In the genomic region with DNA sequence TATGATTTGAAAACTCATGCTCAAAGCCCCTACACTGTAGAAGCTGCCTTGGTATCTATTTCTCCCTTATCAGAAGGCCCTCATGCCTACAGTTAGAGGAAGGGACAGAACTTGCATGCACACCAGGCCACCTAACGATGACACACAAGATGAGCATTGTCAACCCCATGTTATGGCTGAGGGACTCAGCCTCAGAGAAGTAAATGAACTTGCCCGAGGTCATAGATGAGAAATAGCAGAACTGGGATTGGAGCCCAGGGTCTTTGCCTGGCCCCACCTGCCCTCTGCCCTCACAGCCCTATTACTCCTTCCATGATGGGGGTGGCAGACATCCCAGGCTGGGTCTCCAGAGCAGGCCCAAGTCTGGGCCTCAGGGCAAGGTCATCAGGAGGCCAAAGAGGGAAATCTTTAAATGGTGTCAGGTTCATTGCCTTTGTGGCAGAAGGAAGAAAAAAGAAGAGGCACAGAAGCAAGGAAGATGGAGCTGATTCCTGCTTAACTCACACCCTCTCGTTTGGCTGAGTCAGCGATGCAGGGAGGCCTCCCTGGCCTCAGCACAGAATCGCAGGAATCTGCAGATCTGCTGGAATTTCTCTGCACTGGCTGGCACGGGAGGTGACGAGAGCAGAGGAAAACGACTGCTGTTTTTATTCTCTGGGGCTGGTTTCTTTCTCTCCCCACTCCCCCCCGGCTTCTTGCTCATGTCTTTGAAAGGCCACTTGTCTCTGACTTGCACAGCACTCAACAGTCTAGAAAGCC, we compare ENCODE assay signal across 1 cellular context.
TF ChIP-seq lines count a peak whose summit lies in the region.

No MANE protein-coding gene starts in this region.

TF ChIP-seq in K562, 482 proteins besides CTCF, POLR2A, EP300 and RAD21 (continued from another document and continues in another):
- TF ChIP-seq RB1 (IDR thresholded peaks at IDR 0.05; ENCODE audit: low read depth) = no peak
- no peak for TF ChIP-seq MTA2 (IDR thresholded peaks at IDR 0.05; ENCODE audit: low read depth)
- TF ChIP-seq MAFK (IDR thresholded peaks at IDR 0.05; ENCODE audit: low read length) = peak; percentile 93
- 0 out of 2 replicates have a peak, but pooled peaks have one; percentile 41 for TF ChIP-seq FOXK1 (CRISPR knock-in tag; IDR thresholded peaks at IDR 0.05; ENCODE audit: borderline replicate concordance)
- TF ChIP-seq, protein P1, sequence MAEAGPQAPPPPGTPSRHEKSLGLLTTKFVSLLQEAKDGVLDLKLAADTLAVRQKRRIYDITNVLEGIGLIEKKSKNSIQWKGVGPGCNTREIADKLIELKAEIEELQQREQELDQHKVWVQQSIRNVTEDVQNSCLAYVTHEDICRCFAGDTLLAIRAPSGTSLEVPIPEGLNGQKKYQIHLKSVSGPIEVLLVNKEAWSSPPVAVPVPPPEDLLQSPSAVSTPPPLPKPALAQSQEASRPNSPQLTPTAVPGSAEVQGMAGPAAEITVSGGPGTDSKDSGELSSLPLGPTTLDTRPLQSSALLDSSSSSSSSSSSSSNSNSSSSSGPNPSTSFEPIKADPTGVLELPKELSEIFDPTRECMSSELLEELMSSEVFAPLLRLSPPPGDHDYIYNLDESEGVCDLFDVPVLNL (CRISPR knock-in tag; IDR thresholded peaks at IDR 0.05; ENCODE audit: low read depth) = no peak
- TF ChIP-seq, protein P2, sequence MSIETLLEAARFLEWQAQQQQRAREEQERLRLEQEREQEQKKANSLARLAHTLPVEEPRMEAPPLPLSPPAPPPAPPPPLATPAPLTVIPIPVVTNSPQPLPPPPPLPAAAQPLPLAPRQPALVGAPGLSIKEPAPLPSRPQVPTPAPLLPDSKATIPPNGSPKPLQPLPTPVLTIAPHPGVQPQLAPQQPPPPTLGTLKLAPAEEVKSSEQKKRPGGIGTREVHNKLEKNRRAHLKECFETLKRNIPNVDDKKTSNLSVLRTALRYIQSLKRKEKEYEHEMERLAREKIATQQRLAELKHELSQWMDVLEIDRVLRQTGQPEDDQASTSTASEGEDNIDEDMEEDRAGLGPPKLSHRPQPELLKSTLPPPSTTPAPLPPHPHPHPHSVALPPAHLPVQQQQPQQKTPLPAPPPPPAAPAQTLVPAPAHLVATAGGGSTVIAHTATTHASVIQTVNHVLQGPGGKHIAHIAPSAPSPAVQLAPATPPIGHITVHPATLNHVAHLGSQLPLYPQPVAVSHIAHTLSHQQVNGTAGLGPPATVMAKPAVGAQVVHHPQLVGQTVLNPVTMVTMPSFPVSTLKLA (conservative IDR thresholded peaks at IDR 0.05) = no peak
- TF ChIP-seq MYBL2 (IDR thresholded peaks at IDR 0.05; ENCODE audit: low read depth) = no peak
- no peak for TF ChIP-seq MYBL2 (CRISPR knock-in tag; IDR thresholded peaks at IDR 0.05; ENCODE audit: borderline replicate concordance)
- TF ChIP-seq DPF2 (IDR thresholded peaks at IDR 0.05) = 0 out of 2 replicates have a peak, but pooled peaks have one; percentile 25
- 0 out of 2 replicates have a peak, but pooled peaks have one; percentile 32 for TF ChIP-seq ZBTB7A (IDR thresholded peaks at IDR 0.05; ENCODE audit: borderline replicate concordance, control insufficient read depth, low read depth, low read length)
- TF ChIP-seq EHMT2 (IDR thresholded peaks at IDR 0.05) = 0 out of 2 replicates have a peak, but pooled peaks have one; percentile 22
- peak; percentile 45 for TF ChIP-seq BHLHE40 (IDR thresholded peaks at IDR 0.05; ENCODE audit: low read length)
- peak; percentile 92 for TF ChIP-seq MAFF (IDR thresholded peaks at IDR 0.05; ENCODE audit: low read length)
- peak; percentile 29; the same call in 1 of the 2 replicates for TF ChIP-seq PTRF (tag; IDR thresholded peaks at IDR 0.05)
- no peak for TF ChIP-seq ZBED1 (IDR thresholded peaks at IDR 0.05)
- TF ChIP-seq, protein P3, sequence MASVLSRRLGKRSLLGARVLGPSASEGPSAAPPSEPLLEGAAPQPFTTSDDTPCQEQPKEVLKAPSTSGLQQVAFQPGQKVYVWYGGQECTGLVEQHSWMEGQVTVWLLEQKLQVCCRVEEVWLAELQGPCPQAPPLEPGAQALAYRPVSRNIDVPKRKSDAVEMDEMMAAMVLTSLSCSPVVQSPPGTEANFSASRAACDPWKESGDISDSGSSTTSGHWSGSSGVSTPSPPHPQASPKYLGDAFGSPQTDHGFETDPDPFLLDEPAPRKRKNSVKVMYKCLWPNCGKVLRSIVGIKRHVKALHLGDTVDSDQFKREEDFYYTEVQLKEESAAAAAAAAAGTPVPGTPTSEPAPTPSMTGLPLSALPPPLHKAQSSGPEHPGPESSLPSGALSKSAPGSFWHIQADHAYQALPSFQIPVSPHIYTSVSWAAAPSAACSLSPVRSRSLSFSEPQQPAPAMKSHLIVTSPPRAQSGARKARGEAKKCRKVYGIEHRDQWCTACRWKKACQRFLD (CRISPR knock-in tag; IDR thresholded peaks at IDR 0.05) = 0 out of 2 replicates have a peak, but pooled peaks have one; percentile 35
- no peak for TF ChIP-seq NCOA1 (IDR thresholded peaks at IDR 0.05; ENCODE audit: low read depth)
- peak; percentile 8; the same call in 1 of the 2 replicates for TF ChIP-seq TEAD4 (IDR thresholded peaks at IDR 0.05; ENCODE audit: low read length)
- TF ChIP-seq TEAD4 (CRISPR knock-in tag; IDR thresholded peaks at IDR 0.05; ENCODE audit: borderline replicate concordance) = no peak
- TF ChIP-seq CREM (IDR thresholded peaks at IDR 0.05; ENCODE audit: low read depth) = no peak
- TF ChIP-seq, protein P4, sequence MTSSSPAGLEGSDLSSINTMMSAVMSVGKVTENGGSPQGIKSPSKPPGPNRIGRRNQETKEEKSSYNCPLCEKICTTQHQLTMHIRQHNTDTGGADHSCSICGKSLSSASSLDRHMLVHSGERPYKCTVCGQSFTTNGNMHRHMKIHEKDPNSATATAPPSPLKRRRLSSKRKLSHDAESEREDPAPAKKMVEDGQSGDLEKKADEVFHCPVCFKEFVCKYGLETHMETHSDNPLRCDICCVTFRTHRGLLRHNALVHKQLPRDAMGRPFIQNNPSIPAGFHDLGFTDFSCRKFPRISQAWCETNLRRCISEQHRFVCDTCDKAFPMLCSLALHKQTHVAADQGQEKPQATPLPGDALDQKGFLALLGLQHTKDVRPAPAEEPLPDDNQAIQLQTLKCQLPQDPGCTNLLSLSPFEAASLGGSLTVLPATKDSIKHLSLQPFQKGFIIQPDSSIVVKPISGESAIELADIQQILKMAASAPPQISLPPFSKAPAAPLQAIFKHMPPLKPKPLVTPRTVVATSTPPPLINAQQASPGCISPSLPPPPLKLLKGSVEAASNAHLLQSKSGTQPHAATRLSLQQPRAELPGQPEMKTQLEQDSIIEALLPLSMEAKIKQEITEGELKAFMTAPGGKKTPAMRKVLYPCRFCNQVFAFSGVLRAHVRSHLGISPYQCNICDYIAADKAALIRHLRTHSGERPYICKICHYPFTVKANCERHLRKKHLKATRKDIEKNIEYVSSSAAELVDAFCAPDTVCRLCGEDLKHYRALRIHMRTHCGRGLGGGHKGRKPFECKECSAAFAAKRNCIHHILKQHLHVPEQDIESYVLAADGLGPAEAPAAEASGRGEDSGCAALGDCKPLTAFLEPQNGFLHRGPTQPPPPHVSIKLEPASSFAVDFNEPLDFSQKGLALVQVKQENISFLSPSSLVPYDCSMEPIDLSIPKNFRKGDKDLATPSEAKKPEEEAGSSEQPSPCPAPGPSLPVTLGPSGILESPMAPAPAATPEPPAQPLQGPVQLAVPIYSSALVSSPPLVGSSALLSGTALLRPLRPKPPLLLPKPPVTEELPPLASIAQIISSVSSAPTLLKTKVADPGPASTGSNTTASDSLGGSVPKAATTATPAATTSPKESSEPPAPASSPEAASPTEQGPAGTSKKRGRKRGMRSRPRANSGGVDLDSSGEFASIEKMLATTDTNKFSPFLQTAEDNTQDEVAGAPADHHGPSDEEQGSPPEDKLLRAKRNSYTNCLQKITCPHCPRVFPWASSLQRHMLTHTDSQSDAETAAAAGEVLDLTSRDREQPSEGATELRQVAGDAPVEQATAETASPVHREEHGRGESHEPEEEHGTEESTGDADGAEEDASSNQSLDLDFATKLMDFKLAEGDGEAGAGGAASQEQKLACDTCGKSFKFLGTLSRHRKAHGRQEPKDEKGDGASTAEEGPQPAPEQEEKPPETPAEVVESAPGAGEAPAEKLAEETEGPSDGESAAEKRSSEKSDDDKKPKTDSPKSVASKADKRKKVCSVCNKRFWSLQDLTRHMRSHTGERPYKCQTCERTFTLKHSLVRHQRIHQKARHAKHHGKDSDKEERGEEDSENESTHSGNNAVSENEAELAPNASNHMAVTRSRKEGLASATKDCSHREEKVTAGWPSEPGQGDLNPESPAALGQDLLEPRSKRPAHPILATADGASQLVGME (CRISPR knock-in tag; IDR thresholded peaks at IDR 0.05) = no peak
- no peak for TF ChIP-seq ARID1B (IDR thresholded peaks at IDR 0.05)
- no peak for TF ChIP-seq ZNF347 (CRISPR knock-in tag; IDR thresholded peaks at IDR 0.05; ENCODE audit: low read depth)
- no peak for TF ChIP-seq U2AF2 (optimal IDR thresholded peaks at IDR 0.05; ENCODE audit: low read depth, low read length)
- TF ChIP-seq IFI16 (CRISPR knock-in tag; IDR thresholded peaks at IDR 0.05) = no peak
- no peak for TF ChIP-seq ZFP1 (CRISPR knock-in tag; IDR thresholded peaks at IDR 0.05)
- no peak for TF ChIP-seq ZNF282 (CRISPR knock-in tag; IDR thresholded peaks at IDR 0.05)
- TF ChIP-seq CTBP1 (IDR thresholded peaks at IDR 0.05; ENCODE audit: borderline replicate concordance) = 0 out of 2 replicates have a peak, but pooled peaks have one; percentile 55
- TF ChIP-seq MAFG (tag; conservative IDR thresholded peaks at IDR 0.05) = peak; percentile 92
- TF ChIP-seq ZNF766 (CRISPR knock-in tag; conservative IDR thresholded peaks at IDR 0.05) = 0 out of 2 replicates have a peak, but pooled peaks have one; percentile 49
- no peak for TF ChIP-seq ZNF140 (CRISPR knock-in tag; IDR thresholded peaks at IDR 0.05)
- peak; percentile 30; the same call in 1 of the 2 replicates for TF ChIP-seq FOSL1 (tag; conservative IDR thresholded peaks at IDR 0.05)
- TF ChIP-seq ZNF76 (CRISPR knock-in tag; IDR thresholded peaks at IDR 0.05; ENCODE audit: borderline replicate concordance) = no peak
- peak; percentile 63 for TF ChIP-seq NFE2 (IDR thresholded peaks at IDR 0.05; ENCODE audit: low read depth)
- TF ChIP-seq, protein P5, sequence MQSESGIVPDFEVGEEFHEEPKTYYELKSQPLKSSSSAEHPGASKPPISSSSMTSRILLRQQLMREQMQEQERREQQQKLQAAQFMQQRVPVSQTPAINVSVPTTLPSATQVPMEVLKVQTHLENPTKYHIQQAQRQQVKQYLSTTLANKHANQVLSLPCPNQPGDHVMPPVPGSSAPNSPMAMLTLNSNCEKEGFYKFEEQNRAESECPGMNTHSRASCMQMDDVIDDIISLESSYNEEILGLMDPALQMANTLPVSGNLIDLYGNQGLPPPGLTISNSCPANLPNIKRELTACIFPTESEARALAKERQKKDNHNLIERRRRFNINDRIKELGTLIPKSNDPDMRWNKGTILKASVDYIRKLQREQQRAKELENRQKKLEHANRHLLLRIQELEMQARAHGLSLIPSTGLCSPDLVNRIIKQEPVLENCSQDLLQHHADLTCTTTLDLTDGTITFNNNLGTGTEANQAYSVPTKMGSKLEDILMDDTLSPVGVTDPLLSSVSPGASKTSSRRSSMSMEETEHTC (IDR thresholded peaks at IDR 0.05) = no peak
- TF ChIP-seq ZNF316 (IDR thresholded peaks at IDR 0.05) = peak; percentile 97
- no peak for TF ChIP-seq RFX5 (IDR thresholded peaks at IDR 0.05; ENCODE audit: low read depth, low read length)
- TF ChIP-seq ZNF644 (tag; IDR thresholded peaks at IDR 0.05; ENCODE audit: low read depth) = no peak
- peak; percentile 22; the same call in 1 of the 2 replicates for TF ChIP-seq MECOM (CRISPR knock-in tag; IDR thresholded peaks at IDR 0.05)
- TF ChIP-seq, protein P6, sequence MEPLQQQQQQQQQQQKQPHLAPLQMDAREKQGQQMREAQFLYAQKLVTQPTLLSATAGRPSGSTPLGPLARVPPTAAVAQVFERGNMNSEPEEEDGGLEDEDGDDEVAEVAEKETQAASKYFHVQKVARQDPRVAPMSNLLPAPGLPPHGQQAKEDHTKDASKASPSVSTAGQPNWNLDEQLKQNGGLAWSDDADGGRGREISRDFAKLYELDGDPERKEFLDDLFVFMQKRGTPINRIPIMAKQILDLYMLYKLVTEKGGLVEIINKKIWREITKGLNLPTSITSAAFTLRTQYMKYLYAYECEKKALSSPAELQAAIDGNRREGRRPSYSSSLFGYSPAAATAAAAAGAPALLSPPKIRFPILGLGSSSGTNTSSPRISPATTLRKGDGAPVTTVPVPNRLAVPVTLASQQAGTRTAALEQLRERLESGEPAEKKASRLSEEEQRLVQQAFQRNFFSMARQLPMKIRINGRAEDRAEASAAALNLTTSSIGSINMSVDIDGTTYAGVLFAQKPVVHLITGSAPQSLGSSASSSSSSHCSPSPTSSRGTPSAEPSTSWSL (CRISPR knock-in tag; IDR thresholded peaks at IDR 0.05; ENCODE audit: borderline replicate concordance) = no peak
- 0 out of 2 replicates have a peak, but pooled peaks have one; percentile 23 for TF ChIP-seq KLF10 (CRISPR knock-in tag; IDR thresholded peaks at IDR 0.05)
- TF ChIP-seq, protein P7, sequence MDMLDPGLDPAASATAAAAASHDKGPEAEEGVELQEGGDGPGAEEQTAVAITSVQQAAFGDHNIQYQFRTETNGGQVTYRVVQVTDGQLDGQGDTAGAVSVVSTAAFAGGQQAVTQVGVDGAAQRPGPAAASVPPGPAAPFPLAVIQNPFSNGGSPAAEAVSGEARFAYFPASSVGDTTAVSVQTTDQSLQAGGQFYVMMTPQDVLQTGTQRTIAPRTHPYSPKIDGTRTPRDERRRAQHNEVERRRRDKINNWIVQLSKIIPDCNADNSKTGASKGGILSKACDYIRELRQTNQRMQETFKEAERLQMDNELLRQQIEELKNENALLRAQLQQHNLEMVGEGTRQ (CRISPR knock-in tag; IDR thresholded peaks at IDR 0.05) = no peak
- peak; percentile 20 for TF ChIP-seq PHF20 (IDR thresholded peaks at IDR 0.05; ENCODE audit: partially characterized antibody)
- TF ChIP-seq, protein P8, sequence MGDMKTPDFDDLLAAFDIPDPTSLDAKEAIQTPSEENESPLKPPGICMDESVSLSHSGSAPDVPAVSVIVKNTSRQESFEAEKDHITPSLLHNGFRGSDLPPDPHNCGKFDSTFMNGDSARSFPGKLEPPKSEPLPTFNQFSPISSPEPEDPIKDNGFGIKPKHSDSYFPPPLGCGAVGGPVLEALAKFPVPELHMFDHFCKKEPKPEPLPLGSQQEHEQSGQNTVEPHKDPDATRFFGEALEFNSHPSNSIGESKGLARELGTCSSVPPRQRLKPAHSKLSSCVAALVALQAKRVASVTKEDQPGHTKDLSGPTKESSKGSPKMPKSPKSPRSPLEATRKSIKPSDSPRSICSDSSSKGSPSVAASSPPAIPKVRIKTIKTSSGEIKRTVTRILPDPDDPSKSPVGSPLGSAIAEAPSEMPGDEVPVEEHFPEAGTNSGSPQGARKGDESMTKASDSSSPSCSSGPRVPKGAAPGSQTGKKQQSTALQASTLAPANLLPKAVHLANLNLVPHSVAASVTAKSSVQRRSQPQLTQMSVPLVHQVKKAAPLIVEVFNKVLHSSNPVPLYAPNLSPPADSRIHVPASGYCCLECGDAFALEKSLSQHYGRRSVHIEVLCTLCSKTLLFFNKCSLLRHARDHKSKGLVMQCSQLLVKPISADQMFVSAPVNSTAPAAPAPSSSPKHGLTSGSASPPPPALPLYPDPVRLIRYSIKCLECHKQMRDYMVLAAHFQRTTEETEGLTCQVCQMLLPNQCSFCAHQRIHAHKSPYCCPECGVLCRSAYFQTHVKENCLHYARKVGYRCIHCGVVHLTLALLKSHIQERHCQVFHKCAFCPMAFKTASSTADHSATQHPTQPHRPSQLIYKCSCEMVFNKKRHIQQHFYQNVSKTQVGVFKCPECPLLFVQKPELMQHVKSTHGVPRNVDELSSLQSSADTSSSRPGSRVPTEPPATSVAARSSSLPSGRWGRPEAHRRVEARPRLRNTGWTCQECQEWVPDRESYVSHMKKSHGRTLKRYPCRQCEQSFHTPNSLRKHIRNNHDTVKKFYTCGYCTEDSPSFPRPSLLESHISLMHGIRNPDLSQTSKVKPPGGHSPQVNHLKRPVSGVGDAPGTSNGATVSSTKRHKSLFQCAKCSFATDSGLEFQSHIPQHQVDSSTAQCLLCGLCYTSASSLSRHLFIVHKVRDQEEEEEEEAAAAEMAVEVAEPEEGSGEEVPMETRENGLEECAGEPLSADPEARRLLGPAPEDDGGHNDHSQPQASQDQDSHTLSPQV (IDR thresholded peaks at IDR 0.05) = peak; percentile 61; the same call in 1 of the 2 replicates
